In the genomic region with DNA sequence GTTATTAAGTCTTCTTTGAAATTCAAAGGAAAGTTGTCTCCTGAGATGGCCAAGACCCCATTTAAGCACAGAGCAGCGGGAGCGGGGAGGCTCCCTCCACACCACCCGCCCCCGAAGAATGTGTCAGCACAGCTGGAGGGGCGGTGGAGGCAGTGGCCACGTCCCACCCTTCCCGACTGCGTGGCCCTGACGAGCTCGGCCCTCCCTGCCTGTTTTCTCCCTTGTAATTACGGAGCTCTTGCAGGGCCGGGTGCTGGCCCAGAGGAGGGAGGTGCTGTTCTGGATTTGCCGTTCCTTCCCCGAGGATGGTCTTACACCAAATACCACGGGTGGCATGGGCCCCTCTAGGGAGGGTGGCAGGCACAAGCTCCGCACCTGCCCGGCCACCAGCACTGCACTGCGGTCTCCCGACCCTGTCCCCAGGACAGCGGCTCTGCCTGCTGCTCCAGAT, we compare ENCODE assay signal across 14 cellular contexts.
"Had no signal": no experiment of that assay in that cellular context is flagged by ENCODE, and none has a peak within 500 bp of the region (broad histone marks: within the 10 kb centered on the region; RNA-seq: fewer than 3 reads in every experiment).

No MANE protein-coding gene starts in this region.

- DNase-seq: activated CD4-positive, alpha-beta memory T cell treated with anti-CD3 and anti-CD28 coated beads, Interleukin-2, amount 10 ng/mL, durations not matched to agents 7 days and 5 days; activated gamma-delta T cell treated with Interleukin-2 at 50 U/mL for 16 hours; activated T-cell treated with anti-CD3 and anti-CD28 coated beads, Interleukin-2, amount 50 U/mL, for 48 hours; aorta; glutamatergic neuron; lower lobe of right lung; midbrain; naive B cell; spleen; stimulated activated CD4-positive, alpha-beta T cell treated with anti-CD3 and anti-CD28 coated beads, Interleukin-2, amount 100 ng/mL, for 24 hours; stimulated activated naive CD4-positive, alpha-beta T cell had no signal

- ATAC-seq: esophagus mucosa, right cardiac atrium had no signal

- H3K4me3 ChIP-seq: lower lobe of right lung, spleen, upper lobe of left lung had no signal
